In genomic region chr2:73494031-73494430, GRCh38 we compare ENCODE assay signal across 15 cellular contexts.
DNase-seq lines count a peak whose midpoint lies in the region; FAIRE-seq and TF ChIP-seq lines count a peak whose summit lies in the region.
"Had no signal": no experiment of that assay in that cellular context is flagged by ENCODE, and none has a peak within 500 bp of the region (broad histone marks: within the 10 kb centered on the region; RNA-seq: fewer than 3 reads in every experiment).

No MANE protein-coding gene starts in this region.

- H3K18ac ChIP-seq in mesenchymal stem cell (ENCODE audit: low read depth in 1 of 2, low read length in 2 of 2): no peak overlapping the region

- H3K79me2 ChIP-seq in astrocyte (ENCODE audit: insufficient read depth, low read length): peaks cover 2% of the 10 kb centered on the region

- FAIRE-seq in astrocyte (lab: Jason Lieb, UNC): no peak

- H2BK120ac ChIP-seq in mesenchymal stem cell (ENCODE audit: low read depth, low read length): no peak overlapping the region

- no peak overlapping the region for H2BK5ac ChIP-seq in mesenchymal stem cell (ENCODE audit: low read depth, low read length, poor library complexity, severe bottlenecking)

- H3K9ac ChIP-seq in astrocyte (ENCODE audit: low read length): no peak overlapping the region
- H3K9ac ChIP-seq in mesenchymal stem cell (ENCODE audit: low read length): no peak overlapping the region

- no peak for TF ChIP-seq CTCF in astrocyte (IDR thresholded peaks at IDR 0.05; ENCODE audit: insufficient read depth, low read depth, low read length)

- H3K9me3 ChIP-seq in astrocyte (ENCODE audit: insufficient read depth, low read depth, low read length) (no peaks in the 10 kb centered on the region), mesenchymal stem cell (ENCODE audit: control insufficient read depth, low read length) (peaks cover 2% of the 10 kb centered on the region)

- H3K36me3 Mint-ChIP-seq in astrocyte (ENCODE audit: low read depth, unreplicated experiment): peaks cover 27% of the 10 kb centered on the region

- no peak overlapping the region for H3K4ac ChIP-seq in mesenchymal stem cell (ENCODE audit: low read depth in 1 of 2, low read length in 2 of 2)

- no peak overlapping the region for H4K8ac ChIP-seq in mesenchymal stem cell (ENCODE audit: low read length)

- DNase-seq in DMS53 (lab: John Stamatoyannopoulos, UW) (peak; percentile 19), DMS53 treated with DMSO at 0.1 percent for 48 hours (lab: John Stamatoyannopoulos, UW; ENCODE audit: unreplicated experiment) (no peak), HPDE6-E6E7 (ENCODE audit: extremely low spot score) (peak; percentile 10), astrocyte (ENCODE audit: low read depth) (peak; percentile 72), mesenchymal stem cell (peak; percentile 30), NCI-H2081 (lab: John Stamatoyannopoulos, UW) (no peak), NCI-H1417 treated with DMSO at 0.1 percent for 48 hours (lab: John Stamatoyannopoulos, UW) (no peak)
- no peak for DNase-seq in activated CD8-positive, alpha-beta memory T cell treated with anti-CD3 and anti-CD28 coated beads, Interleukin-2, amount 50 U/mL, for 4 hours
- DNase-seq: activated gamma-delta T cell treated with Interleukin-2 at 50 U/mL for 16 hours, NCI-H1417, NCI-H510A, RPMI8226, T-helper 2 cell had no signal

- H3K4me1 Mint-ChIP-seq in astrocyte (ENCODE audit: low read depth, unreplicated experiment): peaks cover 20% of the 10 kb centered on the region
- H3K4me1 Mint-ChIP-seq: neural crest cell had no signal

- H3K27me3 Mint-ChIP-seq in astrocyte (ENCODE audit: low read depth, unreplicated experiment): no peaks in the 10 kb centered on the region

- peaks cover 18% of the 10 kb centered on the region for H3K9me3 Mint-ChIP-seq in astrocyte (ENCODE audit: unreplicated experiment)
- H3K9me3 Mint-ChIP-seq: neural crest cell had no signal

- H3K27me3 ChIP-seq in astrocyte (ENCODE audit: insufficient read depth, low read length) (no peaks in the 10 kb centered on the region), mesenchymal stem cell (ENCODE audit: control insufficient read depth in 1 of 2, insufficient read depth in 1 of 2, low read length in 2 of 2) (no peaks in the 10 kb centered on the region)

- H3K4me2 ChIP-seq in astrocyte (ENCODE audit: low read length) (peak overlapping the region; percentile 59), mesenchymal stem cell (ENCODE audit: low read length, poor library complexity, severe bottlenecking) (no peak overlapping the region)

- peaks cover 8% of the 10 kb centered on the region for H3K36me3 ChIP-seq in astrocyte (ENCODE audit: insufficient read depth, low read length)
- peaks cover 0 to 32% of the 10 kb centered on the region in 2 experiments for H3K36me3 ChIP-seq in mesenchymal stem cell (ENCODE audit: control insufficient read depth in 1 of 2, insufficient read depth in 2 of 2, low read depth in 1 of 2, low read length in 2 of 2)

- H3K27ac Mint-ChIP-seq in astrocyte (ENCODE audit: unreplicated experiment): peak overlapping the region; percentile 90

- H3K27ac ChIP-seq in astrocyte (ENCODE audit: low read depth, low read length) (peak overlapping the region; percentile 43), mesenchymal stem cell (ENCODE audit: low read length, poor library complexity, severe bottlenecking) (no peak overlapping the region)
- H3K27ac ChIP-seq: 22Rv1 had no signal

- WGBS in mesenchymal stem cell: 67% methylated on average over 1 of the region's 2 CpGs

- no peak overlapping the region for H3K14ac ChIP-seq in mesenchymal stem cell (ENCODE audit: low read length in 2 of 2)

- H3K4me1 ChIP-seq in astrocyte (ENCODE audit: insufficient read depth, low read length) (peaks cover 8% of the 10 kb centered on the region), mesenchymal stem cell (ENCODE audit: control insufficient read depth, insufficient read depth, low read depth, low read length) (no peaks in the 10 kb centered on the region)

- H2AK5ac ChIP-seq in mesenchymal stem cell (ENCODE audit: low read length, severe bottlenecking): no peak overlapping the region

- H2BK15ac ChIP-seq in mesenchymal stem cell (ENCODE audit: low read depth, poor library complexity, severe bottlenecking): no peak overlapping the region

- no peak overlapping the region for H2BK12ac ChIP-seq in mesenchymal stem cell (ENCODE audit: low read length in 2 of 2)

- H4K91ac ChIP-seq in mesenchymal stem cell (ENCODE audit: low read length): no peak overlapping the region

- H3K23ac ChIP-seq in mesenchymal stem cell (ENCODE audit: low read length in 2 of 2): no peak overlapping the region

- H3K79me1 ChIP-seq in mesenchymal stem cell (replicated peaks; ENCODE audit: low read length, poor library complexity, severe bottlenecking): peaks cover 1% of the 10 kb centered on the region

- H2AFZ ChIP-seq in astrocyte (ENCODE audit: low read depth, low read length) (no peak overlapping the region), mesenchymal stem cell (ENCODE audit: low read depth, low read length) (no peak overlapping the region)

- H3K4me3 ChIP-seq in astrocyte (ENCODE audit: insufficient read depth, low read depth, low read length): no peak overlapping the region
- no peak overlapping the region for H3K4me3 ChIP-seq in mesenchymal stem cell (ENCODE audit: insufficient read depth in 1 of 2, low read depth in 1 of 2, low read length in 2 of 2)

- H3K4me3 Mint-ChIP-seq in astrocyte (ENCODE audit: unreplicated experiment): no peak overlapping the region
- H3K4me3 Mint-ChIP-seq: neural crest cell had no signal

- H4K20me1 ChIP-seq in astrocyte (ENCODE audit: insufficient read depth, low read length): no peaks in the 10 kb centered on the region

Comparison
In these comparisons a context has a peak if more than half of its experiments do, and no peak if none do; other contexts are left out.
1. DNase-seq: peak in DMS53 (single experiment), HPDE6-E6E7 (single experiment), astrocyte (single experiment) and mesenchymal stem cell (single experiment); none in DMS53 treated with DMSO at 0.1 percent for 48 hours (single experiment), NCI-H2081 (0 of 2), NCI-H1417 treated with DMSO at 0.1 percent for 48 hours (single experiment) and activated CD8-positive, alpha-beta memory T cell treated with anti-CD3 and anti-CD28 coated beads, Interleukin-2, amount 50 U/mL, for 4 hours (single experiment).